ENCODE assay signal across 10 cellular contexts in genomic region chr22:43828711-43829447, GRCh38. TPM values are rescaled to one million over a fixed set of nuclear protein-coding genes. Genes with fewer than 3 reads are reported as not detected.
A peak's percentile ranks its signal among the peaks of the same experiment; 100 is the strongest.
DNase-seq lines count a peak whose midpoint lies in the region; ATAC-seq and TF ChIP-seq lines count a peak whose summit lies in the region.
"Had no signal": no experiment of that assay in that cellular context is flagged by ENCODE, and none has a peak within 500 bp of the region (broad histone marks: within the 10 kb centered on the region; RNA-seq: fewer than 3 reads in every experiment).

No MANE protein-coding gene starts in this region.

- H3K9me3 ChIP-seq in BE2C (no peaks in the 10 kb centered on the region), neural progenitor cell (ENCODE audit: low read depth) (no peaks in the 10 kb centered on the region), thyroid gland (no peaks in the 10 kb centered on the region)

- H3K4me3 Mint-ChIP-seq in neural progenitor cell: no peak overlapping the region

- H3K27me3 ChIP-seq in BE2C (no peaks in the 10 kb centered on the region), neural progenitor cell (no peaks in the 10 kb centered on the region), thyroid gland (no peaks in the 10 kb centered on the region)

- no peak overlapping the region for H3K9ac ChIP-seq in neural progenitor cell

- H3K4me1 ChIP-seq in BE2C: peaks cover 27% of the 10 kb centered on the region
- H3K4me1 ChIP-seq in neural progenitor cell: peaks cover under 1% of the 10 kb centered on the region
- H3K4me1 ChIP-seq in thyroid gland: peaks cover 0 to 12% of the 10 kb centered on the region in 2 donors

- TF ChIP-seq POLR2A in thyroid gland (IDR thresholded peaks at IDR 0.05): no peak

- H2AFZ ChIP-seq in neural progenitor cell (replicated peaks): no peak overlapping the region

- no peak overlapping the region for H3K27ac Mint-ChIP-seq in neural progenitor cell

- H3K4me3 ChIP-seq in BE2C (ENCODE audit: low read depth, low read length) (peak overlapping the region; percentile 21; the same call in 1 of the 2 replicates), neural progenitor cell (no peak overlapping the region), thyroid gland (replicated peaks in 1 of 3) (no peak overlapping the region)

- DNase-seq in BE2C: peak; percentile 80
- DNase-seq in NCI-H524 (lab: John Stamatoyannopoulos, UW): peak; percentile 27 to 73
- DNase-seq in fibroblast of the conjunctiva (ENCODE audit: low read depth): peak; percentile 49
- DNase-seq in neural progenitor cell (ENCODE audit: low spot score): no peak
- no peak for DNase-seq in thyroid gland
- no peak for DNase-seq in omental fat pad (ENCODE audit: low spot score)
- DNase-seq: amniotic stem cell had no signal

- WGBS in thyroid gland, 2 donors: 63 to 68% methylated on average over 12 to 13 of the region's 19 CpGs

- H3K27ac ChIP-seq in neural progenitor cell (no peak overlapping the region), thyroid gland (no peak overlapping the region)

- no peaks in the 10 kb centered on the region for H3K27me3 Mint-ChIP-seq in neural progenitor cell (ENCODE audit: insufficient read depth, low read depth)

- H3K4me2 ChIP-seq in neural progenitor cell: no peak overlapping the region

- H3K9me3 Mint-ChIP-seq in neural progenitor cell: no peaks in the 10 kb centered on the region

- peaks cover 15% of the 10 kb centered on the region for H4K20me1 ChIP-seq in neural progenitor cell (ENCODE audit: low read depth)

- intact Hi-C loops in thyroid gland (cut with DNase I): no loop called here

- H3K79me2 ChIP-seq in neural progenitor cell (ENCODE audit: low read depth): no peaks in the 10 kb centered on the region

- no peaks in the 10 kb centered on the region for H3F3A ChIP-seq in neural progenitor cell (ENCODE audit: low read depth)

- peaks cover 22% of the 10 kb centered on the region for H3K4me1 Mint-ChIP-seq in neural progenitor cell

- H3K36me3 Mint-ChIP-seq in neural progenitor cell: no peaks in the 10 kb centered on the region

- TF ChIP-seq CTCF in BE2C (IDR thresholded peaks at IDR 0.05; ENCODE audit: low read depth, low read length) (peak; percentile 50), neural progenitor cell (IDR thresholded peaks at IDR 0.05) (peak; percentile 22), thyroid gland (IDR thresholded peaks at IDR 0.05) (no peak), omental fat pad (IDR thresholded peaks at IDR 0.05) (no peak)

- ATAC-seq in omental fat pad (ENCODE audit: low FRiP score) (no peak), GM21381 (IDR thresholded peaks at IDR 0.05; ENCODE audit: unreplicated experiment) (no peak), GM21529 (IDR thresholded peaks at IDR 0.05; ENCODE audit: unreplicated experiment) (no peak)
- ATAC-seq: activated CD4-positive, CD25-positive, alpha-beta regulatory T cell treated with anti-CD3 and anti-CD28 coated beads, Interleukin-2, amount 50 U/mL, for 24 hours had no signal

- H3K36me3 ChIP-seq in BE2C (no peaks in the 10 kb centered on the region), neural progenitor cell (no peaks in the 10 kb centered on the region), thyroid gland (no peaks in the 10 kb centered on the region)

RNA-seq across cellular contexts. Expression of gene EFCAB6, which starts 16.8 kb away (rescaled TPM):
- polyA plus RNA-seq in BE2C (2012; ENCODE audit: insufficient read depth, insufficient read length, low read depth): 0.45 TPM
- total RNA-seq in neural progenitor cell (ENCODE audit: low replicate concordance) (2.2 and 4.9 TPM in 2 replicates), thyroid gland (10 to 100 TPM; 10.9 to 26.1 (median 14.1) TPM), omental fat pad (1 to 10 TPM in 3 of 4 donors, under 1 TPM in 1; 0.48 to 3.2 (median 1.9) TPM)

RNA-seq across cellular contexts. Expression of gene SULT4A1, which starts 33.4 kb away (rescaled TPM):
- polyA plus RNA-seq in BE2C (2012; ENCODE audit: insufficient read depth, insufficient read length, low read depth): 39.4 TPM
- total RNA-seq in neural progenitor cell (ENCODE audit: low replicate concordance): 14.2 and 15.7 TPM in 2 replicates
- not detected for total RNA-seq in thyroid gland
- under 1 TPM in 2 of 4 donors, not detected in 2; 0.25 to 0.46 TPM for total RNA-seq in omental fat pad

Comparison
In these comparisons a context has a peak if more than half of its experiments do, and no peak if none do; other contexts are left out.
1. DNase-seq: peak in BE2C (single experiment), NCI-H524 (2 of 2) and fibroblast of the conjunctiva (single experiment); none in neural progenitor cell (single experiment), thyroid gland (0 of 2) and omental fat pad (single experiment).
2. CTCF ChIP-seq: peak in BE2C (single experiment) and neural progenitor cell (single experiment); none in thyroid gland (0 of 6) and omental fat pad (0 of 3).
3. RNA of gene SULT4A1, which starts 33.4 kb away (total RNA-seq): 14.2 to 15.7 TPM in neural progenitor cell; 0.25 to 0.46 TPM in omental fat pad and not detected in thyroid gland; every median in the first group is over 10 times any median in the second.